Comparison of ENCODE assay signal across 32 cellular contexts in genomic region chr3:165682734-165683133, GRCh38.
DNase-seq lines count a peak whose midpoint lies in the region; ATAC-seq, FAIRE-seq and TF ChIP-seq lines count a peak whose summit lies in the region.
"Had no signal": no experiment of that assay in that cellular context is flagged by ENCODE, and none has a peak within 500 bp of the region (broad histone marks: within the 10 kb centered on the region; RNA-seq: fewer than 3 reads in every experiment).

No MANE protein-coding gene starts in this region.

- TF ChIP-seq RAD21 in HepG2 (CRISPR knock-in tag; IDR thresholded peaks at IDR 0.05) (no peak), IMR-90 (IDR thresholded peaks at IDR 0.05; ENCODE audit: low read length) (no peak), K562 (CRISPR knock-in tag; conservative IDR thresholded peaks at IDR 0.05 in 1 of 2, IDR thresholded peaks at IDR 0.05 in 1 of 2) (no peak)

- DNase-seq in HepG2 (ENCODE audit: low spot score) = no peak
- no peak for DNase-seq in right lobe of liver
- DNase-seq in IMR-90 = no peak
- no peak for DNase-seq in K562 (ENCODE audit: extremely low read depth in 1 of 4, low spot score in 3 of 4)
- no peak for DNase-seq in GM10248 (ENCODE audit: extremely low spot score)
- DNase-seq: 8988T; ACHN; AML-193; BE2C; C1 segment of cervical spinal cord; Caco-2; Calu3; CD4-positive, alpha-beta memory T cell; CD4-positive, alpha-beta T cell; CD4-positive, CD25-positive, alpha-beta regulatory T cell; CD8-positive, alpha-beta memory T cell; CD8-positive, alpha-beta T cell; COR-L47; DMS 273 treated with DMSO at 0.1 percent for 48 hours; DMS153; DMS53; DMS79; DMS79 treated with DMSO at 0.1 percent for 48 hours; DND-41; EL had no signal

- H3K9ac ChIP-seq in HepG2 (ENCODE audit: insufficient read depth, low read depth, low read length) (no peak overlapping the region), IMR-90 (ENCODE audit: low read depth, low read length) (no peak overlapping the region), K562 (ENCODE audit: insufficient read depth in 1 of 2, low read depth in 2 of 2, low read length in 2 of 2) (no peak overlapping the region)
- H3K9ac ChIP-seq: BLaER1; BLaER1 treated with 17β-estradiol and CSF1 and Interleukin-3, amounts not matched to agents 10 nM and 100 nM had no signal

- H2AFZ ChIP-seq in HepG2 (ENCODE audit: low read length) (no peak overlapping the region), IMR-90 (replicated peaks; ENCODE audit: low read length, poor library complexity) (no peak overlapping the region), K562 (ENCODE audit: low read depth, low read length) (no peak overlapping the region)

- no peak overlapping the region for H2AK9ac ChIP-seq in IMR-90 (replicated peaks; ENCODE audit: low read depth, low read length, poor library complexity)

- H3K23ac ChIP-seq in IMR-90 (ENCODE audit: low read depth, low read length) = no peak overlapping the region

- no peak overlapping the region for H4K8ac ChIP-seq in IMR-90 (ENCODE audit: low read depth in 2 of 2, low read length in 2 of 2)

- no peak overlapping the region for H2BK15ac ChIP-seq in IMR-90 (ENCODE audit: low read depth, low read length)

- intact Hi-C loops in HepG2 (cut with micrococcal nuclease; ENCODE audit: unreplicated experiment) (no loop called here), right lobe of liver (cut with DNase I) (no loop called here), IMR-90 (cut with micrococcal nuclease) (no loop called here), K562 (cut with micrococcal nuclease) (no loop called here)

- FAIRE-seq in HepG2 (lab: Jason Lieb, UNC) (no peak), K562 (lab: Jason Lieb, UNC) (no peak)
- FAIRE-seq: A549, D721Med had no signal

- H3K4me3 ChIP-seq in HepG2 (replicated peaks in 1 of 3; ENCODE audit: insufficient read depth in 1 of 3, low read depth in 2 of 3, low read length in 3 of 3) = no peak overlapping the region
- H3K4me3 ChIP-seq in right lobe of liver = no peak overlapping the region
- no peak overlapping the region for H3K4me3 ChIP-seq in IMR-90 (ENCODE audit: insufficient read depth, low read depth, low read length)
- no peak overlapping the region for H3K4me3 ChIP-seq in K562
- H3K4me3 ChIP-seq: A549; BLaER1; BLaER1 treated with 17β-estradiol and CSF1 and Interleukin-3, amounts not matched to agents 10 nM and 100 nM had no signal

- no peak overlapping the region for H3K4me2 ChIP-seq in HepG2 (ENCODE audit: low read depth, low read length)
- no peak overlapping the region for H3K4me2 ChIP-seq in IMR-90 (ENCODE audit: low read depth, low read length)
- H3K4me2 ChIP-seq in K562 (ENCODE audit: insufficient read depth, low read length) = no peak overlapping the region
- H3K4me2 ChIP-seq: A549; BLaER1; BLaER1 treated with 17β-estradiol and CSF1 and Interleukin-3, amounts not matched to agents 10 nM and 100 nM had no signal

- no peak overlapping the region for H2BK120ac ChIP-seq in IMR-90 (ENCODE audit: low read depth, low read length)

- no peak overlapping the region for H4K5ac ChIP-seq in IMR-90 (ENCODE audit: low read depth, low read length)

- in situ Hi-C loops in HepG2 (cut with HindIII; ENCODE audit: extremely low pct_ligation_motif_present, low pct_unique_long_range_greater_than_20kb) (no loop called here), IMR-90 (cut with MboI; ENCODE audit: low sequenced_read_pairs) (no loop called here), K562 (cut with MboI) (no loop called here)

- no peaks in the 10 kb centered on the region for H3K36me3 ChIP-seq in HepG2 (replicated peaks in 1 of 2; ENCODE audit: control insufficient read depth in 1 of 2, insufficient read depth in 2 of 2, low read length in 2 of 2)
- H3K36me3 ChIP-seq in right lobe of liver = no peaks in the 10 kb centered on the region
- no peaks in the 10 kb centered on the region for H3K36me3 ChIP-seq in IMR-90 (ENCODE audit: control insufficient read depth, insufficient read depth, low read length)
- no peaks in the 10 kb centered on the region for H3K36me3 ChIP-seq in K562 (ENCODE audit: control insufficient read depth, insufficient read depth, low read length)
- H3K36me3 ChIP-seq: BE2C; BLaER1; BLaER1 treated with 17β-estradiol and CSF1 and Interleukin-3, amounts not matched to agents 10 nM and 100 nM had no signal

- no peak overlapping the region for H2BK20ac ChIP-seq in IMR-90 (ENCODE audit: low read depth, low read length)

- H3K4me1 ChIP-seq in HepG2 (ENCODE audit: insufficient read depth, low read length) (no peaks in the 10 kb centered on the region), right lobe of liver (no peaks in the 10 kb centered on the region), IMR-90 (ENCODE audit: control insufficient read depth, insufficient read depth, low read length) (no peaks in the 10 kb centered on the region), K562 (replicated peaks in 1 of 2; ENCODE audit: control insufficient read depth in 2 of 2, insufficient read depth in 2 of 2, low read length in 2 of 2) (no peaks in the 10 kb centered on the region)
- H3K4me1 ChIP-seq: A549; BE2C; BLaER1; BLaER1 treated with 17β-estradiol and CSF1 and Interleukin-3, amounts not matched to agents 10 nM and 100 nM; Caco-2 had no signal

- no TSS peak for BruUV-seq in HepG2 (replicated peaks; lab: Mats Ljungman, UMichigan)
- BruUV-seq in IMR-90 (replicated peaks; lab: Mats Ljungman, UMichigan) = no TSS peak
- no TSS peak for BruUV-seq in K562 (replicated peaks; lab: Mats Ljungman, UMichigan)

- no peak overlapping the region for H3K4ac ChIP-seq in IMR-90 (ENCODE audit: low read depth, low read length)

- no peak overlapping the region for H3K14ac ChIP-seq in IMR-90 (replicated peaks; ENCODE audit: low read depth, low read length)

- no peak for TF ChIP-seq POLR2A in HepG2 (IDR thresholded peaks at IDR 0.05; ENCODE audit: insufficient read depth in 1 of 2, low read depth in 2 of 2, low read length in 2 of 2)
- no peak for TF ChIP-seq POLR2A in right lobe of liver (IDR thresholded peaks at IDR 0.05)
- TF ChIP-seq POLR2A in IMR-90 (IDR thresholded peaks at IDR 0.05; ENCODE audit: low read depth, low read length) = no peak
- TF ChIP-seq POLR2A in K562 (conservative IDR thresholded peaks at IDR 0.05) = no peak

- dilution Hi-C loops in IMR-90 (cut with HindIII; ENCODE audit: low sequenced_read_pairs, unreplicated experiment) = no loop called here

- CTCF ChIA-PET in HepG2 (lab: Yijun Ruan, JAX; ENCODE audit: low intra/inter-chr PET ratio, low total read pairs) = no interaction called here
- CTCF ChIA-PET in IMR-90 (lab: Yijun Ruan, JAX) = no interaction called here
- CTCF ChIA-PET in K562 (lab: Yijun Ruan, JAX; ENCODE audit: low intra/inter-chr PET ratio) = no interaction called here
- CTCF ChIA-PET in GM10248 (lab: Yijun Ruan, JAX) = no interaction called here

- H2AK5ac ChIP-seq in IMR-90 (ENCODE audit: low read depth, low read length) = no peak overlapping the region

- H3K9me3 ChIP-seq in HepG2 (ENCODE audit: low read length) (peaks cover 12% of the 10 kb centered on the region; the same call in 1 of the 2 replicates), right lobe of liver (no peaks in the 10 kb centered on the region), IMR-90 (ENCODE audit: control insufficient read depth, insufficient read depth, low read length) (no peaks in the 10 kb centered on the region), K562 (replicated peaks; ENCODE audit: control insufficient read depth, insufficient read depth, low read depth, low read length) (no peaks in the 10 kb centered on the region; the same call in 1 of the 2 replicates)
- H3K9me3 ChIP-seq: A549; BE2C; BLaER1; BLaER1 treated with 17β-estradiol and CSF1 and Interleukin-3, amounts not matched to agents 10 nM and 100 nM; Caco-2 had no signal

- no peak overlapping the region for H3K18ac ChIP-seq in IMR-90 (ENCODE audit: low read depth, low read length)

- no peaks in the 10 kb centered on the region for H3K79me1 ChIP-seq in IMR-90 (ENCODE audit: low read depth in 1 of 2, low read length in 2 of 2)

- H3K27me3 ChIP-seq in HepG2 (ENCODE audit: control insufficient read depth in 1 of 2, insufficient read depth in 2 of 2, low read length in 2 of 2) (no peaks in the 10 kb centered on the region), right lobe of liver (no peaks in the 10 kb centered on the region), IMR-90 (ENCODE audit: control insufficient read depth, insufficient read depth, low read length) (no peaks in the 10 kb centered on the region), K562 (ENCODE audit: control insufficient read depth in 2 of 2, insufficient read depth in 2 of 2, low read length in 2 of 2) (no peaks in the 10 kb centered on the region)
- H3K27me3 ChIP-seq: BE2C; BLaER1; BLaER1 treated with 17β-estradiol and CSF1 and Interleukin-3, amounts not matched to agents 10 nM and 100 nM had no signal

- TF ChIP-seq EP300 in HepG2 (IDR thresholded peaks at IDR 0.05; ENCODE audit: low read depth in 2 of 2, low read length in 2 of 2) = no peak
- no peak for TF ChIP-seq EP300 in HepG2 (CRISPR knock-in tag; IDR thresholded peaks at IDR 0.05; ENCODE audit: borderline replicate concordance)
- TF ChIP-seq EP300 in K562 (IDR thresholded peaks at IDR 0.05; ENCODE audit: low read length) = no peak

- no peak overlapping the region for H4K91ac ChIP-seq in IMR-90 (ENCODE audit: insufficient read depth, low read depth, low read length)

- H3K27ac ChIP-seq in HepG2 (ENCODE audit: extremely low read length, insufficient read depth, low read length) (no peak overlapping the region), right lobe of liver (no peak overlapping the region), IMR-90 (ENCODE audit: insufficient read depth, low read length) (no peak overlapping the region), K562 (ENCODE audit: extremely low read depth, low read depth, low read length) (no peak overlapping the region)
- H3K27ac ChIP-seq: 22Rv1; A549; BLaER1; BLaER1 treated with 17β-estradiol and CSF1 and Interleukin-3, amounts not matched to agents 10 nM and 100 nM; C4-2B had no signal

- no peak overlapping the region for H2BK5ac ChIP-seq in IMR-90 (ENCODE audit: low read depth, low read length, poor library complexity, severe bottlenecking)

- WGBS in HepG2 (ENCODE audit: low lambda C conversion rate) = 27% methylated on average over 3 of the region's 3 CpGs
- 82% methylated on average over 3 of the region's 3 CpGs for WGBS in right lobe of liver (ENCODE audit: insufficient coverage, low coverage, low lambda C conversion rate, missing lambda C conversion rate)
- WGBS in IMR-90 (ENCODE audit: extremely low coverage in 2 of 2, insufficient read length in 1 of 2), 2 experiments = no CpG with 5 or more reads among the region's 3 CpGs
- 2% methylated on average over 3 of the region's 3 CpGs for WGBS in K562 (ENCODE audit: insufficient coverage, low coverage, missing lambda C conversion rate)

- no peak overlapping the region for H3K56ac ChIP-seq in IMR-90 (ENCODE audit: extremely low read depth, insufficient read depth, low read length)

- H3K79me2 ChIP-seq in HepG2 (ENCODE audit: insufficient read depth, low read length) (no peaks in the 10 kb centered on the region), K562 (ENCODE audit: control insufficient read depth, insufficient read depth, low read length) (no peaks in the 10 kb centered on the region)

- POLR2A ChIA-PET in HepG2 (lab: Yijun Ruan, JAX) (no interaction called here), IMR-90 (lab: Charles Lee; ENCODE audit: unreplicated experiment) (no interaction called here), K562 (lab: Yijun Ruan, JAX) (no interaction called here), GM10248 (lab: Yijun Ruan, JAX) (no interaction called here)

- H3K9me1 ChIP-seq in IMR-90 (ENCODE audit: insufficient read depth, low read length) (no peaks in the 10 kb centered on the region), K562 (ENCODE audit: control insufficient read depth, insufficient read depth, low read length) (no peaks in the 10 kb centered on the region)

- ATAC-seq in HepG2 = no peak
- no peak for ATAC-seq in right lobe of liver
- ATAC-seq in IMR-90 (ENCODE audit: low read depth) = no peak
- no peak for ATAC-seq in K562
- no peak for ATAC-seq in HG03521 (IDR thresholded peaks at IDR 0.05; ENCODE audit: unreplicated experiment)
- ATAC-seq: A549; CD8-positive, alpha-beta T cell had no signal

- TF ChIP-seq CTCF in HepG2 (CRISPR knock-in tag; IDR thresholded peaks at IDR 0.05) = no peak
- TF ChIP-seq CTCF in right lobe of liver (IDR thresholded peaks at IDR 0.05) = no peak
- TF ChIP-seq CTCF in IMR-90 (conservative IDR thresholded peaks at IDR 0.05; ENCODE audit: low read depth, low read length) = no peak
- TF ChIP-seq CTCF in K562 (IDR thresholded peaks at IDR 0.05 in 2 of 3, conservative IDR thresholded peaks at IDR 0.05 in 1 of 3; ENCODE audit: insufficient read depth in 2 of 3, low read depth in 1 of 3, low read length in 3 of 3) = no peak
- TF ChIP-seq CTCF in GM10248 (IDR thresholded peaks at IDR 0.05; ENCODE audit: control extremely low read depth, extremely low read depth, low read depth, missing control alignments) = no peak

- H4K20me1 ChIP-seq in HepG2 (ENCODE audit: insufficient read depth, low read length) = no peaks in the 10 kb centered on the region
- H4K20me1 ChIP-seq in IMR-90 (ENCODE audit: insufficient read depth, low read length) = no peaks in the 10 kb centered on the region
- no peaks in the 10 kb centered on the region for H4K20me1 ChIP-seq in K562 (replicated peaks; ENCODE audit: control insufficient read depth, insufficient read depth, low read length)
- H4K20me1 ChIP-seq: BLaER1; BLaER1 treated with 17β-estradiol and CSF1 and Interleukin-3, amounts not matched to agents 10 nM and 100 nM had no signal

Comparison
In these comparisons a context has a peak if more than half of its experiments do, and no peak if none do; other contexts are left out.
1. Of the 241 proteins assayed by ChIP-seq in both HepG2 and K562: peak only in HepG2: none; only in K562: none; in both: CEBPB; in neither: 240.